ENCODE assay signal across 1 cellular context in genomic region chr11:106021967-106022794, GRCh38.
A peak's percentile ranks its signal among the peaks of the same experiment; 100 is the strongest.
TF ChIP-seq lines count a peak whose summit lies in the region.

Gene MSANTD4 (minus strand): TSS chr11:106022240. CDS start chr11:106010917, 11,323 bp downstream.

TF ChIP-seq in H1, 55 proteins besides CTCF, POLR2A, EP300 and RAD21 (continued from another document):
- TF ChIP-seq SP1 (IDR thresholded peaks at IDR 0.05; ENCODE audit: low read depth, low read length) (peak; percentile 98), NRF1 (IDR thresholded peaks at IDR 0.05; ENCODE audit: low read depth, low read length) (no peak), BACH1 (IDR thresholded peaks at IDR 0.05; ENCODE audit: low read length) (peak; percentile 45; the same call in 1 of the 2 replicates), TAF7 (optimal IDR thresholded peaks at IDR 0.05; ENCODE audit: borderline replicate concordance, low read depth, low read length) (peak; percentile 51), CREB1 (IDR thresholded peaks at IDR 0.05) (peak; percentile 67), SIX5 (IDR thresholded peaks at IDR 0.05; ENCODE audit: low read depth, low read length) (no peak), USF2 (IDR thresholded peaks at IDR 0.05; ENCODE audit: low read length) (peak; percentile 38), JUN (IDR thresholded peaks at IDR 0.05; ENCODE audit: low read depth, low read length) (0 out of 2 replicates have a peak, but pooled peaks have one; percentile 17), CHD2 (IDR thresholded peaks at IDR 0.05; ENCODE audit: low read length) (peak; percentile 92), SP2 (IDR thresholded peaks at IDR 0.05; ENCODE audit: low read length) (peak; percentile 90), ASH2L (IDR thresholded peaks at IDR 0.05; ENCODE audit: low read length) (peak; percentile 69), EGR1 (IDR thresholded peaks at IDR 0.05; ENCODE audit: borderline replicate concordance, low read depth, low read length) (no peak), RFX5 (IDR thresholded peaks at IDR 0.05; ENCODE audit: borderline replicate concordance, low read depth, low read length) (no peak), EZH2 (IDR thresholded peaks at IDR 0.05; ENCODE audit: low read depth, low read length, severe bottlenecking) (no peak), KDM1A (IDR thresholded peaks at IDR 0.05; ENCODE audit: borderline replicate concordance, low read length) (no peak), SP4 (IDR thresholded peaks at IDR 0.05; ENCODE audit: low read length) (peak; percentile 63; the same call in 1 of the 2 replicates), RBBP5 (IDR thresholded peaks at IDR 0.05; ENCODE audit: borderline replicate concordance, low read depth, low read length) (no peak), GABPA (IDR thresholded peaks at IDR 0.05; ENCODE audit: borderline replicate concordance, insufficient read depth, low read length) (peak; percentile 85; the same call in 1 of the 2 replicates), PHF8 (conservative IDR thresholded peaks at IDR 0.05; ENCODE audit: low read depth, low read length) (peak; percentile 71), TCF12 (IDR thresholded peaks at IDR 0.05; ENCODE audit: low read depth, low read length) (0 out of 2 replicates have a peak, but pooled peaks have one; percentile 6), POLR2AphosphoS5 (IDR thresholded peaks at IDR 0.05; ENCODE audit: low read depth, low read length) (peak; percentile 59), TBP (IDR thresholded peaks at IDR 0.05; ENCODE audit: low read depth, low read length) (peak; percentile 65), CHD7 (IDR thresholded peaks at IDR 0.05; ENCODE audit: insufficient replicate concordance, low read length) (no peak), CTBP2 (IDR thresholded peaks at IDR 0.05; ENCODE audit: borderline replicate concordance, insufficient read depth, insufficient read length, low read length) (no peak)
TF ChIP-seq in H1: peak in this region for 19.
